In genomic region chr1:204493882-204494280, GRCh38 we compare ENCODE assay signal across 8 cellular contexts. TPM values are rescaled to one million over a fixed set of nuclear protein-coding genes. Genes with fewer than 3 reads are reported as not detected.
A peak's percentile ranks its signal among the peaks of the same experiment; 100 is the strongest.
DNase-seq lines count a peak whose midpoint lies in the region; ATAC-seq and TF ChIP-seq lines count a peak whose summit lies in the region.

No MANE protein-coding gene starts in this region.

- under 1% methylated on average over 18 of the region's 18 CpGs for WGBS in right cardiac atrium
- under 1% methylated on average over 18 of the region's 18 CpGs for WGBS in prostate gland

- ATAC-seq in GM21515 (IDR thresholded peaks at IDR 0.05; ENCODE audit: unreplicated experiment) (peak; percentile 27), right cardiac atrium (peak; percentile 72 to 78)

- H3K27ac ChIP-seq in angular gyrus (ENCODE audit: low read depth, low read length) = peak overlapping the region; percentile 94
- peak overlapping the region; percentile 59 for H3K27ac ChIP-seq in right cardiac atrium (ENCODE audit: low read length)
- peak overlapping the region; percentile 86 to 89 for H3K27ac ChIP-seq in prostate gland

- no peak for TF ChIP-seq CTCF in prostate gland (IDR thresholded peaks at IDR 0.05)

- no peaks in the 10 kb centered on the region for H3K9me3 ChIP-seq in right cardiac atrium (ENCODE audit: control insufficient read depth, low read length)
- no peaks in the 10 kb centered on the region for H3K9me3 ChIP-seq in prostate gland

- peak; percentile 86 for DNase-seq in DMS79 treated with DMSO at 0.1 percent for 48 hours (lab: John Stamatoyannopoulos, UW)
- DNase-seq in HuH-7 (ENCODE audit: low spot score) = peak; percentile 81
- peak; percentile 67 for DNase-seq in RPMI8226
- DNase-seq in right cardiac atrium = peak; percentile 69 to 86 (median 83)
- DNase-seq in prostate gland (ENCODE audit: low spot score) = peak; percentile 47
- DNase-seq in dedifferentiated amniotic fluid mesenchymal stem cell (ENCODE audit: extremely low spot score) = no peak

- H3K4me3 ChIP-seq in right cardiac atrium (ENCODE audit: low read length) (peak overlapping the region; percentile 72), prostate gland (peak overlapping the region; percentile 62 to 69)

- TF ChIP-seq POLR2A in prostate gland (IDR thresholded peaks at IDR 0.05) = no peak

- H3K4me1 ChIP-seq in right cardiac atrium (ENCODE audit: control insufficient read depth, insufficient read depth, low read length) (peaks cover 4% of the 10 kb centered on the region), prostate gland (replicated peaks) (peaks cover 6% of the 10 kb centered on the region)

- no peaks in the 10 kb centered on the region for H3K36me3 ChIP-seq in prostate gland

- H3K27me3 ChIP-seq in right cardiac atrium (ENCODE audit: control insufficient read depth, insufficient read depth) (no peaks in the 10 kb centered on the region), prostate gland (replicated peaks; ENCODE audit: insufficient read depth) (no peaks in the 10 kb centered on the region)

- intact Hi-C loops in right cardiac atrium (cut with DNase I) = loop anchor here in 2 of 4 donors (2.0 to 5.0 kb wide), 2 partner anchors 42 to 45 kb away; no protein-coding TSS in a partner anchor
- intact Hi-C loops in prostate gland (cut with DNase I) = no loop called here

RNA-seq across cellular contexts. Expression of gene PIK3C2B, which starts 0.7 kb away (rescaled TPM):
- total RNA-seq in right cardiac atrium (10 to 100 TPM; 24.9 to 32.7 (median 29.0) TPM), prostate gland (10 to 100 TPM; 20.9 to 24.1 TPM)
- 13.3 TPM for polyA plus RNA-seq in right cardiac atrium

RNA-seq across cellular contexts. Expression of gene MDM4, which starts 22.3 kb away (rescaled TPM):
- total RNA-seq in right cardiac atrium (10 to 100 TPM; 29.9 to 48.2 (median 34.9) TPM), prostate gland (10 to 100 TPM; 38.0 to 66.9 TPM)
- 10.5 TPM for polyA plus RNA-seq in right cardiac atrium
